ENCODE assay signal across 19 cellular contexts in the genomic region with DNA sequence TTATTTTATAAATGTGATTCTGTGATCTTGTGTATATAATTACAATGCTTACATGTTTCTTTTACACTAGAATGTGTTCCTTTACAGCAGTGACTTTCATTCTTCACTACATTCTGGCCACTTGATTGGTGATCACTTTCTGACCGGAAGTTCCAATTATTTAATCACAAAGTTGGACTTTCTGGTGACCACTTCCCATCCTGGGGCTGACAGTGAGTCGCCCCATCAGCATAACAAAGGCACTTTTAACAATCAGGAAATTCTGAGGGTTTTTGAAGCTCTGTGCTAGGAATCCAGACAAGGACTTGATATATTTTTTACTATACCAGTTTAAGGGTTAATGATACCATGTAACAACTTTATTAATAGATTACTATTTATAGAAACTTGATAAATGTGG.
DNase-seq lines count a peak whose midpoint lies in the region; ATAC-seq, FAIRE-seq and TF ChIP-seq lines count a peak whose summit lies in the region.
"Had no signal": no experiment of that assay in that cellular context is flagged by ENCODE, and none has a peak within 500 bp of the region (broad histone marks: within the 10 kb centered on the region; RNA-seq: fewer than 3 reads in every experiment).

No MANE protein-coding gene starts in this region.

- H3K4me3 Mint-ChIP-seq in stimulated activated naive CD8-positive, alpha-beta T cell treated with anti-CD3 and anti-CD28 coated beads, Interleukin-15, Interleukin-2, amounts not matched to agents 100 ng/mL and 50 ng/mL, for 24 hours = no peak overlapping the region
- H3K4me3 Mint-ChIP-seq in astrocyte (ENCODE audit: unreplicated experiment) = no peak overlapping the region
- H3K4me3 Mint-ChIP-seq: activated naive CD4-positive, alpha-beta T cell treated with anti-CD3 and anti-CD28 coated beads, Interleukin-2, amount 10 ng/mL, durations not matched to agents 7 days and 5 days; central memory CD8-positive, alpha-beta T cell; nephron had no signal

- DNase-seq in stimulated activated naive CD8-positive, alpha-beta T cell treated with anti-CD3 and anti-CD28 coated beads, Interleukin-15, Interleukin-2, amounts not matched to agents 100 U/mL and 50 U/mL, for 24 hours = no peak
- peak; percentile 14 for DNase-seq in astrocyte (ENCODE audit: low read depth)
- peak; percentile 17 for DNase-seq in glomerular visceral epithelial cell (ENCODE audit: extremely low spot score)
- DNase-seq in NCI-H2081 (lab: John Stamatoyannopoulos, UW) = no peak
- DNase-seq in H7 = no peak
- no peak for DNase-seq in right lobe of liver
- DNase-seq: activated CD4-positive, CD25-positive, alpha-beta regulatory T cell treated with anti-CD3 and anti-CD28 coated beads, Interleukin-2, amount 50 U/mL, for 72 hours; activated CD8-positive, alpha-beta memory T cell treated with anti-CD3 and anti-CD28 coated beads, Interleukin-2, amount 50 U/mL, for 48 hours; activated naive CD4-positive, alpha-beta T cell treated with anti-CD3 and anti-CD28 coated beads, Interleukin-2, amount 10 ng/mL, durations not matched to agents 7 days and 5 days; Calu3; heart right ventricle; left ventricle myocardium inferior; NCI-H345; sigmoid colon; stimulated activated CD4-positive, alpha-beta T cell treated with anti-CD3 and anti-CD28 coated beads, Interleukin-4, amount 100 ng/mL, for 4 hours had no signal

- H3K4me1 ChIP-seq in astrocyte (ENCODE audit: insufficient read depth, low read length) (no peaks in the 10 kb centered on the region), right lobe of liver (peaks cover 0 to 6% (median 0%) of the 10 kb centered on the region in 4 donors)
- H3K4me1 ChIP-seq: sigmoid colon had no signal

- TF ChIP-seq CTCF in astrocyte (IDR thresholded peaks at IDR 0.05; ENCODE audit: insufficient read depth, low read depth, low read length) (no peak), right lobe of liver (IDR thresholded peaks at IDR 0.05) (no peak)

- H3K9me3 ChIP-seq in astrocyte (ENCODE audit: insufficient read depth, low read depth, low read length) = no peaks in the 10 kb centered on the region
- H3K9me3 ChIP-seq in right lobe of liver = no peaks in the 10 kb centered on the region
- H3K9me3 ChIP-seq: heart right ventricle, left ventricle myocardium inferior, sigmoid colon had no signal

- no peak overlapping the region for H3K27ac ChIP-seq in astrocyte (ENCODE audit: low read depth, low read length)
- H3K27ac ChIP-seq in right lobe of liver = no peak overlapping the region
- H3K27ac ChIP-seq: heart right ventricle, left ventricle myocardium inferior, sigmoid colon had no signal

- H3K79me2 ChIP-seq in astrocyte (ENCODE audit: insufficient read depth, low read length) = no peaks in the 10 kb centered on the region

- H3K9me3 Mint-ChIP-seq in stimulated activated naive CD8-positive, alpha-beta T cell treated with anti-CD3 and anti-CD28 coated beads, Interleukin-15, Interleukin-2, amounts not matched to agents 100 ng/mL and 50 ng/mL, for 24 hours = no peaks in the 10 kb centered on the region
- H3K9me3 Mint-ChIP-seq in astrocyte (ENCODE audit: unreplicated experiment) = no peaks in the 10 kb centered on the region
- H3K9me3 Mint-ChIP-seq: activated naive CD4-positive, alpha-beta T cell treated with anti-CD3 and anti-CD28 coated beads, Interleukin-2, amount 10 ng/mL, durations not matched to agents 7 days and 5 days; central memory CD8-positive, alpha-beta T cell; nephron had no signal

- FAIRE-seq in astrocyte (lab: Jason Lieb, UNC) = no peak

- H3K4me2 ChIP-seq in astrocyte (ENCODE audit: low read length) = peak overlapping the region; percentile 20

- H2AFZ ChIP-seq in astrocyte (ENCODE audit: low read depth, low read length) = peak overlapping the region; percentile 15

- H3K27me3 ChIP-seq in astrocyte (ENCODE audit: insufficient read depth, low read length) = no peaks in the 10 kb centered on the region
- H3K27me3 ChIP-seq in H7 (ENCODE audit: control insufficient read depth, insufficient read depth, low read length) = no peaks in the 10 kb centered on the region
- H3K27me3 ChIP-seq in right lobe of liver = no peaks in the 10 kb centered on the region
- H3K27me3 ChIP-seq: heart right ventricle, sigmoid colon had no signal

- no peaks in the 10 kb centered on the region for H4K20me1 ChIP-seq in astrocyte (ENCODE audit: insufficient read depth, low read length)

- intact Hi-C loops in right lobe of liver (cut with DNase I) = no loop called here

- peaks cover 23% of the 10 kb centered on the region for H3K36me3 Mint-ChIP-seq in stimulated activated naive CD8-positive, alpha-beta T cell treated with anti-CD3 and anti-CD28 coated beads, Interleukin-15, Interleukin-2, amounts not matched to agents 100 ng/mL and 50 ng/mL, for 24 hours (ENCODE audit: low read depth)
- H3K36me3 Mint-ChIP-seq in astrocyte (ENCODE audit: low read depth, unreplicated experiment) = peaks cover 1% of the 10 kb centered on the region
- H3K36me3 Mint-ChIP-seq: activated naive CD4-positive, alpha-beta T cell treated with anti-CD3 and anti-CD28 coated beads, Interleukin-2, amount 10 ng/mL, durations not matched to agents 7 days and 5 days had no signal

- no peaks in the 10 kb centered on the region for H3K27me3 Mint-ChIP-seq in stimulated activated naive CD8-positive, alpha-beta T cell treated with anti-CD3 and anti-CD28 coated beads, Interleukin-15, Interleukin-2, amounts not matched to agents 100 ng/mL and 50 ng/mL, for 24 hours
- no peaks in the 10 kb centered on the region for H3K27me3 Mint-ChIP-seq in astrocyte (ENCODE audit: low read depth, unreplicated experiment)
- H3K27me3 Mint-ChIP-seq: activated naive CD4-positive, alpha-beta T cell treated with anti-CD3 and anti-CD28 coated beads, Interleukin-2, amount 10 ng/mL, durations not matched to agents 7 days and 5 days; central memory CD8-positive, alpha-beta T cell had no signal

- H3K36me3 ChIP-seq in astrocyte (ENCODE audit: insufficient read depth, low read length) (no peaks in the 10 kb centered on the region), H7 (replicated peaks; ENCODE audit: control insufficient read depth, insufficient read depth, low read length) (no peaks in the 10 kb centered on the region), right lobe of liver (no peaks in the 10 kb centered on the region)
- H3K36me3 ChIP-seq: heart right ventricle, left ventricle myocardium inferior, sigmoid colon had no signal

- H3K9ac ChIP-seq in astrocyte (ENCODE audit: low read length) = no peak overlapping the region

- 83% methylated on average over 2 of the region's 2 CpGs for WGBS in right lobe of liver (ENCODE audit: insufficient coverage, low coverage, low lambda C conversion rate, missing lambda C conversion rate)

- ATAC-seq in stimulated activated naive CD8-positive, alpha-beta T cell treated with anti-CD3 and anti-CD28 coated beads, Interleukin-15, Interleukin-2, amounts not matched to agents 100 U/mL and 50 U/mL, for 24 hours = no peak
- no peak for ATAC-seq in GM18873 (IDR thresholded peaks at IDR 0.05; ENCODE audit: low FRiP score, unreplicated experiment)
- no peak for ATAC-seq in right lobe of liver
- ATAC-seq: heart right ventricle had no signal

- TF ChIP-seq POLR2A in right lobe of liver (IDR thresholded peaks at IDR 0.05) = no peak

- H3K4me1 Mint-ChIP-seq in stimulated activated naive CD8-positive, alpha-beta T cell treated with anti-CD3 and anti-CD28 coated beads, Interleukin-15, Interleukin-2, amounts not matched to agents 100 ng/mL and 50 ng/mL, for 24 hours (ENCODE audit: low read depth) = peaks cover 8% of the 10 kb centered on the region
- H3K4me1 Mint-ChIP-seq in astrocyte (ENCODE audit: low read depth, unreplicated experiment) = peaks cover 11% of the 10 kb centered on the region
- H3K4me1 Mint-ChIP-seq: central memory CD8-positive, alpha-beta T cell; nephron had no signal

- H3K27ac Mint-ChIP-seq in stimulated activated naive CD8-positive, alpha-beta T cell treated with anti-CD3 and anti-CD28 coated beads, Interleukin-15, Interleukin-2, amounts not matched to agents 100 ng/mL and 50 ng/mL, for 24 hours = peak overlapping the region; percentile 24
- peak overlapping the region; percentile 13 for H3K27ac Mint-ChIP-seq in astrocyte (ENCODE audit: unreplicated experiment)
- H3K27ac Mint-ChIP-seq: activated naive CD4-positive, alpha-beta T cell treated with anti-CD3 and anti-CD28 coated beads, Interleukin-2, amount 10 ng/mL, durations not matched to agents 7 days and 5 days; nephron had no signal

- H3K4me3 ChIP-seq in astrocyte (ENCODE audit: insufficient read depth, low read depth, low read length) (no peak overlapping the region), H7 (ENCODE audit: insufficient read depth, low read depth, low read length) (no peak overlapping the region), right lobe of liver (no peak overlapping the region)
- H3K4me3 ChIP-seq: heart right ventricle, left ventricle myocardium inferior, sigmoid colon had no signal

Comparison
In these comparisons a context has a peak if more than half of its experiments do, and no peak if none do; other contexts are left out.
1. DNase-seq: peak in astrocyte (single experiment) and glomerular visceral epithelial cell (single experiment); none in stimulated activated naive CD8-positive, alpha-beta T cell treated with anti-CD3 and anti-CD28 coated beads, Interleukin-15, Interleukin-2, amounts not matched to agents 100 U/mL and 50 U/mL, for 24 hours (single experiment), NCI-H2081 (0 of 2), H7 (single experiment) and right lobe of liver (0 of 3).